Comparison of ENCODE assay signal across 8 cellular contexts in the genomic region with DNA sequence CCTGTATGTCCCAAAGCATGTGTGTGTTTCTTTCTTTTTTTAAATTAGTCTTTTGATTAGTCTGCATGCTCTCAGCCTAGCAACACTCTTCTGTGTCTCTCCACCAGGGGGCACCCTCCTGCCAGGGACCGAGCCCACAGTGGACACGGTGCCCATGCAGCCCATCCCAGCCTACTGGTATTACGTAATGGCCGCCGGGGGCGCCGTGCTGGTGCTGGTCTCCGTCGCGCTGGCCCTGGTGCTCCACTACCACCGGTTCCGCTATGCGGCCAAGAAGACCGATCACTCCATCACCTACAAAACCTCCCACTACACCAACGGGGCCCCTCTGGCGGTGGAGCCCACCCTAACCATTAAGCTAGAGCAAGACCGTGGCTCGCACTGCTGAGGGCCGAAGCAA.
DNase-seq lines count a peak whose midpoint lies in the region; ATAC-seq and TF ChIP-seq lines count a peak whose summit lies in the region.

No MANE protein-coding gene starts in this region.

- no peaks in the 10 kb centered on the region for H3F3A ChIP-seq in SK-N-SH (replicated peaks; ENCODE audit: insufficient read depth)

- TF ChIP-seq EP300 in SK-N-SH (IDR thresholded peaks at IDR 0.05; ENCODE audit: borderline replicate concordance in 1 of 2, low read depth in 1 of 2, low read length in 1 of 2) = no peak

- WGBS in SK-N-SH (ENCODE audit: low lambda C conversion rate) = 93% methylated on average over 19 of the region's 19 CpGs
- 94 to 98% methylated on average over 4 to 10 of the region's 19 CpGs for WGBS in esophagus squamous epithelium, 2 donors

- peaks cover 9 to 10% of the 10 kb centered on the region in 2 experiments for H3K4me1 ChIP-seq in SK-N-SH (ENCODE audit: control insufficient read depth in 1 of 2, insufficient read depth in 2 of 2, low read depth in 1 of 2, low read length in 1 of 2)
- H3K4me1 ChIP-seq in esophagus squamous epithelium = peaks cover 5 to 47% (median 15%) of the 10 kb centered on the region in 3 donors
- H3K4me1 ChIP-seq in parathyroid adenoma = no peaks in the 10 kb centered on the region

- H3K36me3 ChIP-seq in SK-N-SH (replicated peaks in 1 of 2; ENCODE audit: control insufficient read depth in 1 of 2, insufficient read depth in 2 of 2, low read length in 1 of 2) (peaks cover 2 to 4% of the 10 kb centered on the region in 2 experiments), esophagus squamous epithelium (no peaks in the 10 kb centered on the region), parathyroid adenoma (ENCODE audit: control insufficient read depth, insufficient read depth, low read length) (no peaks in the 10 kb centered on the region)

- H3K4me2 ChIP-seq in SK-N-SH (no peak overlapping the region), parathyroid adenoma (ENCODE audit: low read length) (no peak overlapping the region)

- H3K27ac ChIP-seq in SK-N-SH (ENCODE audit: low read depth in 2 of 2, low read length in 1 of 2) (no peak overlapping the region), esophagus squamous epithelium (peak overlapping the region in 3 of 4 donors; percentile 35 to 51 (median 47)), parathyroid adenoma (no peak overlapping the region)

- intact Hi-C loops in esophagus squamous epithelium (cut with DNase I) = no loop called here

- H2AFZ ChIP-seq in SK-N-SH (ENCODE audit: low read depth) (no peak overlapping the region), parathyroid adenoma (no peak overlapping the region)

- ATAC-seq in HG02852 (IDR thresholded peaks at IDR 0.05; ENCODE audit: unreplicated experiment) = peak; percentile 45

- POLR2A ChIA-PET in SK-N-SH (lab: Yijun Ruan, JAX) = no interaction called here

- H3K9me3 ChIP-seq in SK-N-SH (no peaks in the 10 kb centered on the region), esophagus squamous epithelium (no peaks in the 10 kb centered on the region), parathyroid adenoma (ENCODE audit: control insufficient read depth, low read length) (no peaks in the 10 kb centered on the region)

- peak; percentile 70 for TF ChIP-seq RAD21 in SK-N-SH (IDR thresholded peaks at IDR 0.05; ENCODE audit: low read length)

- no peaks in the 10 kb centered on the region for H3K79me2 ChIP-seq in SK-N-SH (ENCODE audit: insufficient read depth)
- no peaks in the 10 kb centered on the region for H3K79me2 ChIP-seq in parathyroid adenoma

- in situ Hi-C loops in G401 (cut with HindIII; ENCODE audit: low sequenced_read_pairs) = no loop called here

- H3K27me3 ChIP-seq in SK-N-SH (ENCODE audit: insufficient read depth) (no peaks in the 10 kb centered on the region), esophagus squamous epithelium (no peaks in the 10 kb centered on the region), parathyroid adenoma (ENCODE audit: control insufficient read depth, insufficient read depth, low read length) (no peaks in the 10 kb centered on the region)

- TF ChIP-seq POLR2A in esophagus squamous epithelium (IDR thresholded peaks at IDR 0.05) = no peak

- H3K4me3 ChIP-seq in SK-N-SH (ENCODE audit: low read depth in 2 of 2, low read length in 1 of 2) = no peak overlapping the region
- H3K4me3 ChIP-seq in esophagus squamous epithelium = no peak overlapping the region
- H3K4me3 ChIP-seq in parathyroid adenoma (ENCODE audit: low read depth, low read length) = no peak overlapping the region

- DNase-seq in activated CD4-positive, CD25-positive, alpha-beta regulatory T cell treated with anti-CD3 and anti-CD28 coated beads, Interleukin-2, amount 50 U/mL, for 72 hours = peak; percentile 37
- no peak for DNase-seq in activated CD4-positive, CD25-positive, alpha-beta regulatory T cell (lab: John Stamatoyannopoulos, UW)
- DNase-seq in SK-N-SH (peak; percentile 61), esophagus squamous epithelium (lab: John Stamatoyannopoulos, UW) (no peak), globus pallidus (ENCODE audit: low spot score) (no peak), G401 (ENCODE audit: low spot score) (no peak)

- H3K9ac ChIP-seq in SK-N-SH = no peak overlapping the region
- H3K9ac ChIP-seq in parathyroid adenoma = no peak overlapping the region

- H3K9me2 ChIP-seq in SK-N-SH = no peaks in the 10 kb centered on the region

- TF ChIP-seq CTCF in SK-N-SH (IDR thresholded peaks at IDR 0.05) = peak; percentile 62
- TF ChIP-seq CTCF in esophagus squamous epithelium (IDR thresholded peaks at IDR 0.05) = peak in 5 of 6 experiments; percentile 31 to 61 (median 45)
- peak; percentile 88 for TF ChIP-seq CTCF in parathyroid adenoma (IDR thresholded peaks at IDR 0.05)

- CTCF ChIA-PET in SK-N-SH (lab: Yijun Ruan, JAX) = interaction anchor here (0.6 to 5.2 kb wide), 23 partner anchors 8 to 897 kb away, joined by 3 to 78 read pairs (median 5); no protein-coding TSS in a partner anchor

- no peaks in the 10 kb centered on the region for H4K20me1 ChIP-seq in SK-N-SH (ENCODE audit: insufficient read depth)

TF ChIP-seq in SK-N-SH, 30 proteins besides CTCF, POLR2A, EP300 and RAD21:
- TF ChIP-seq RFX5 (IDR thresholded peaks at IDR 0.05; ENCODE audit: low read length) (no peak), SMC3 (IDR thresholded peaks at IDR 0.05; ENCODE audit: low read depth, low read length) (peak; percentile 69)

Comparison
In these comparisons a context has a peak if more than half of its experiments do, and no peak if none do; other contexts are left out.
1. DNase-seq: peak in activated CD4-positive, CD25-positive, alpha-beta regulatory T cell treated with anti-CD3 and anti-CD28 coated beads, Interleukin-2, amount 50 U/mL, for 72 hours (single experiment) and SK-N-SH (single experiment); none in activated CD4-positive, CD25-positive, alpha-beta regulatory T cell (0 of 4), esophagus squamous epithelium (single experiment), globus pallidus (single experiment) and G401 (single experiment).
2. H3K27ac ChIP-seq: peak in esophagus squamous epithelium (3 of 4); none in SK-N-SH (0 of 2) and parathyroid adenoma (single experiment).
3. Peak in every context shown above with its lines, with median percentiles within 50 percentile points of each other: CTCF ChIP-seq.